1 cellular context compared by ENCODE assay signal in genomic region chr2:121596221-121597080, GRCh38.
TF ChIP-seq lines count a peak whose summit lies in the region.

No MANE protein-coding gene starts in this region.

TF ChIP-seq in K562, 482 proteins besides CTCF, POLR2A, EP300 and RAD21 (continued from another document and continues in another):
- TF ChIP-seq JUN (IDR thresholded peaks at IDR 0.05; ENCODE audit: borderline replicate concordance, low read depth, low read length) = peak; percentile 40; the same call in 1 of the 2 replicates
- no peak for TF ChIP-seq JUN (CRISPR knock-in tag; IDR thresholded peaks at IDR 0.05; ENCODE audit: borderline replicate concordance)
- TF ChIP-seq ZBTB26 (CRISPR knock-in tag; IDR thresholded peaks at IDR 0.05) = no peak
- TF ChIP-seq ZSCAN29 (IDR thresholded peaks at IDR 0.05) = no peak
- no peak for TF ChIP-seq TCF15 (CRISPR knock-in tag; IDR thresholded peaks at IDR 0.05)
- TF ChIP-seq MTF1 (CRISPR knock-in tag; IDR thresholded peaks at IDR 0.05; ENCODE audit: borderline replicate concordance) = no peak
- TF ChIP-seq CREBBP (IDR thresholded peaks at IDR 0.05; ENCODE audit: low read depth, low read length) = no peak
- no peak for TF ChIP-seq ZNF778 (CRISPR knock-in tag; IDR thresholded peaks at IDR 0.05)
- no peak for TF ChIP-seq HINFP (tag; conservative IDR thresholded peaks at IDR 0.05; ENCODE audit: low read depth)
- no peak for TF ChIP-seq TCF7L2 (IDR thresholded peaks at IDR 0.05; ENCODE audit: low read depth, low read length)
- no peak for TF ChIP-seq ZNF12 (CRISPR knock-in tag; IDR thresholded peaks at IDR 0.05)
- TF ChIP-seq ETV5 (CRISPR knock-in tag; IDR thresholded peaks at IDR 0.05; ENCODE audit: low read depth) = peak; percentile 67; the same call in 1 of the 2 replicates
- no peak for TF ChIP-seq MCM5 (IDR thresholded peaks at IDR 0.05; ENCODE audit: low read depth)
- TF ChIP-seq FOXA3 (CRISPR knock-in tag; conservative IDR thresholded peaks at IDR 0.05 in 1 of 2, IDR thresholded peaks at IDR 0.05 in 1 of 2) = peak in 1 of 2 experiments; percentile 60; a peak in 1 of 4 replicates
- TF ChIP-seq GABPB1 (CRISPR knock-in tag; IDR thresholded peaks at IDR 0.05) = 0 out of 2 replicates have a peak, but pooled peaks have one; percentile 29
- no peak for TF ChIP-seq ZNF507 (tag; conservative IDR thresholded peaks at IDR 0.05)
- no peak for TF ChIP-seq NFE2L1 (tag; IDR thresholded peaks at IDR 0.05; ENCODE audit: borderline replicate concordance, low read depth)
- no peak for TF ChIP-seq CHCHD3 (CRISPR knock-in tag; IDR thresholded peaks at IDR 0.05)
- TF ChIP-seq TRIM25 (IDR thresholded peaks at IDR 0.05; ENCODE audit: borderline replicate concordance) = no peak
- TF ChIP-seq ELF1 (tag; IDR thresholded peaks at IDR 0.05) = peak; percentile 68; the same call in 1 of the 2 replicates
- peak; percentile 43; the same call in 1 of the 2 replicates for TF ChIP-seq NR2C1 (IDR thresholded peaks at IDR 0.05)
- TF ChIP-seq NR2C1 (tag; IDR thresholded peaks at IDR 0.05) = peak; percentile 64; the same call in 1 of the 2 replicates
- no peak for TF ChIP-seq CCAR2 (IDR thresholded peaks at IDR 0.05; ENCODE audit: low read depth, low read length)
- TF ChIP-seq FOXJ3 (CRISPR knock-in tag; IDR thresholded peaks at IDR 0.05) = no peak
- TF ChIP-seq KLF10 (CRISPR knock-in tag; IDR thresholded peaks at IDR 0.05) = no peak
- no peak for TF ChIP-seq PURB (CRISPR knock-in tag; IDR thresholded peaks at IDR 0.05; ENCODE audit: low read depth)
- no peak for TF ChIP-seq ARID4B (CRISPR knock-in tag; IDR thresholded peaks at IDR 0.05)
- no peak for TF ChIP-seq RERE (CRISPR knock-in tag; IDR thresholded peaks at IDR 0.05; ENCODE audit: borderline replicate concordance)
- TF ChIP-seq ZNF655 (CRISPR knock-in tag; IDR thresholded peaks at IDR 0.05) = no peak
- peak; percentile 89 for TF ChIP-seq L3MBTL2 (IDR thresholded peaks at IDR 0.05)
- no peak for TF ChIP-seq KDM4B (IDR thresholded peaks at IDR 0.05; ENCODE audit: borderline replicate concordance in 2 of 2, low read depth in 1 of 2)
- no peak for TF ChIP-seq OTX1 (CRISPR knock-in tag; IDR thresholded peaks at IDR 0.05)
- TF ChIP-seq ADNP (tag; IDR thresholded peaks at IDR 0.05) = 0 out of 2 replicates have a peak, but pooled peaks have one; percentile 44
- no peak for TF ChIP-seq ATF1 (CRISPR knock-in tag; IDR thresholded peaks at IDR 0.05)
- peak; percentile 47; the same call in 1 of the 2 replicates for TF ChIP-seq ATF1 (tag; IDR thresholded peaks at IDR 0.05)
- TF ChIP-seq ZNF740 (CRISPR knock-in tag; IDR thresholded peaks at IDR 0.05) = no peak
- TF ChIP-seq ZNF740 (tag; IDR thresholded peaks at IDR 0.05) = no peak
- TF ChIP-seq ZNF311 (CRISPR knock-in tag; IDR thresholded peaks at IDR 0.05) = no peak
- TF ChIP-seq RBBP5 (IDR thresholded peaks at IDR 0.05; ENCODE audit: borderline replicate concordance, insufficient read depth, low read length, poor library complexity, severe bottlenecking) = no peak
- no peak for TF ChIP-seq PPARD (CRISPR knock-in tag; IDR thresholded peaks at IDR 0.05)
- TF ChIP-seq STAG1 (CRISPR knock-in tag; IDR thresholded peaks at IDR 0.05; ENCODE audit: borderline replicate concordance) = no peak
- 0 out of 4 replicates have a peak, but pooled peaks of 1 of the 2 experiments have one; percentile 50 for TF ChIP-seq MAZ (CRISPR knock-in tag; conservative IDR thresholded peaks at IDR 0.05 in 1 of 2, IDR thresholded peaks at IDR 0.05 in 1 of 2)
- TF ChIP-seq SIX5 (IDR thresholded peaks at IDR 0.05; ENCODE audit: borderline replicate concordance in 1 of 2, insufficient read depth in 1 of 2, low read depth in 1 of 2, low read length in 2 of 2) = no peak
- no peak for TF ChIP-seq GTF2A2 (tag; IDR thresholded peaks at IDR 0.05)
- TF ChIP-seq MLX (CRISPR knock-in tag; conservative IDR thresholded peaks at IDR 0.05) = no peak
- peak; percentile 95 for TF ChIP-seq FOXK2 (conservative IDR thresholded peaks at IDR 0.05 in 1 of 2, IDR thresholded peaks at IDR 0.05 in 1 of 2; ENCODE audit: low read depth in 2 of 2)
- peak; percentile 55 for TF ChIP-seq POLR2G (IDR thresholded peaks at IDR 0.05; ENCODE audit: low read depth, low read length)
- peak; percentile 78; the same call in 1 of the 2 replicates for TF ChIP-seq HLTF (IDR thresholded peaks at IDR 0.05)
- TF ChIP-seq C11orf30 (IDR thresholded peaks at IDR 0.05; ENCODE audit: low read depth) = 0 out of 2 replicates have a peak, but pooled peaks have one; percentile 15
- no peak for TF ChIP-seq HMGN3 (IDR thresholded peaks at IDR 0.05; ENCODE audit: borderline replicate concordance, extremely low read depth, insufficient read length, low read depth, low read length)
- no peak for TF ChIP-seq NFIX (CRISPR knock-in tag; IDR thresholded peaks at IDR 0.05; ENCODE audit: low read depth)
- TF ChIP-seq ZNF41 (CRISPR knock-in tag; conservative IDR thresholded peaks at IDR 0.05) = no peak
